Comparison of ENCODE assay signal across 8 cellular contexts in the genomic region with DNA sequence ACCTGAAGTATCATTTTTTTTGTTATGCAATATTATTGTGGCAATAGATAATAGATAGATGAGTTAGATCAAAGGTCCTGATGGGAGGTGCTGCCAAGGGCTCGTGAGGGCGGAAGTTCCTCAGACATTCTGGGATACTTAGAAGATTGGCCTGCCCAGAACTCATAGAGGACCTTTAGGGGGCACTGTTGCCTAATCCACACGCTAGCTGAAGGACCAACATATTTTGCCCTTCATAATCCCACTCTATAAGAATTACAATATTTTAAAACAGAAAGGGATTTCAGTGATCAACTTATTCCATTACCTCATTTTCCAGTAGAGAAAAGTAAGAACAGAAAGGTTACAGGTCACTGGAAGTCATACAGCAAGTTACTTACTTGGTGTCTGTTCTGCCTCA.
A peak's percentile ranks its signal among the peaks of the same experiment; 100 is the strongest.
DNase-seq lines count a peak whose midpoint lies in the region; ATAC-seq and TF ChIP-seq lines count a peak whose summit lies in the region.

No MANE protein-coding gene starts in this region.

- H3K27ac ChIP-seq in iPS DF 6.9 (ENCODE audit: low read length): no peak overlapping the region

- ATAC-seq in GM21381 (IDR thresholded peaks at IDR 0.05; ENCODE audit: unreplicated experiment): peak; percentile 64

- no peak for TF ChIP-seq EP300 in Ishikawa (IDR thresholded peaks at IDR 0.05; ENCODE audit: borderline replicate concordance)

- H3K27me3 ChIP-seq in adipocyte (replicated peaks; ENCODE audit: control insufficient read depth, insufficient read depth, low read length) (peaks cover 28% of the 10 kb centered on the region), iPS DF 6.9 (ENCODE audit: control insufficient read depth, insufficient read depth, low read length) (no peaks in the 10 kb centered on the region)

- H3K4me1 ChIP-seq in adipocyte (ENCODE audit: control insufficient read depth, insufficient read depth, low read length) (no peaks in the 10 kb centered on the region), iPS DF 6.9 (ENCODE audit: control insufficient read depth, insufficient read depth, low read length) (no peaks in the 10 kb centered on the region)

- H3K4me3 ChIP-seq in adipocyte (ENCODE audit: low read length): no peak overlapping the region
- H3K4me3 ChIP-seq in iPS DF 6.9 (ENCODE audit: low read length): no peak overlapping the region

- DNase-seq in NCI-H82 (lab: John Stamatoyannopoulos, UW) (peak; percentile 66), NCI-H82 treated with DMSO at 0.1 percent for 48 hours (lab: John Stamatoyannopoulos, UW; ENCODE audit: unreplicated experiment) (no peak), adipocyte (ENCODE audit: low read depth) (peak; percentile 61), iPS DF 6.9 (ENCODE audit: low read depth, low spot score) (peak; percentile 35), NCI-H510A treated with DMSO at 0.1 percent for 48 hours (lab: John Stamatoyannopoulos, UW) (no peak), cortex of kidney (lab: John Stamatoyannopoulos, UW) (no peak)

- H3K36me3 ChIP-seq in adipocyte (ENCODE audit: control insufficient read depth, insufficient read depth, low read length, severe bottlenecking): no peaks in the 10 kb centered on the region
- H3K36me3 ChIP-seq in iPS DF 6.9 (ENCODE audit: control insufficient read depth, insufficient read depth, low read length): no peaks in the 10 kb centered on the region

- peak; percentile 58 for TF ChIP-seq RAD21 in Ishikawa (IDR thresholded peaks at IDR 0.05; ENCODE audit: low read depth)

- no peak overlapping the region for H3K9ac ChIP-seq in adipocyte (ENCODE audit: low read length)

- no CpG with 5 or more reads among the region's 3 CpGs for WGBS in iPS DF 6.9 (ENCODE audit: insufficient coverage, insufficient read length)

- H3K9me3 ChIP-seq in adipocyte (ENCODE audit: control insufficient read depth, low read length) (no peaks in the 10 kb centered on the region), iPS DF 6.9 (ENCODE audit: control insufficient read depth, insufficient read depth, low read length) (no peaks in the 10 kb centered on the region)

TF ChIP-seq in Ishikawa, 13 proteins besides CTCF, POLR2A, EP300 and RAD21:
- TF ChIP-seq, protein P1, sequence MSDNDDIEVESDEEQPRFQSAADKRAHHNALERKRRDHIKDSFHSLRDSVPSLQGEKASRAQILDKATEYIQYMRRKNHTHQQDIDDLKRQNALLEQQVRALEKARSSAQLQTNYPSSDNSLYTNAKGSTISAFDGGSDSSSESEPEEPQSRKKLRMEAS (IDR thresholded peaks at IDR 0.05): no peak
- TF ChIP-seq CREB1 (IDR thresholded peaks at IDR 0.05; ENCODE audit: low read depth) (no peak), TAF1 (IDR thresholded peaks at IDR 0.05; ENCODE audit: low read depth) (no peak), CEBPB (IDR thresholded peaks at IDR 0.05) (no peak), ZBTB7A (IDR thresholded peaks at IDR 0.05; ENCODE audit: low read depth) (no peak), TEAD4 (IDR thresholded peaks at IDR 0.05) (no peak), FOXM1 (IDR thresholded peaks at IDR 0.05; ENCODE audit: borderline replicate concordance, low read depth) (no peak), TCF12 (IDR thresholded peaks at IDR 0.05; ENCODE audit: low read depth) (no peak), YY1 (IDR thresholded peaks at IDR 0.05; ENCODE audit: low read depth) (no peak), EGR1 (IDR thresholded peaks at IDR 0.05) (no peak), USF1 (IDR thresholded peaks at IDR 0.05) (no peak)
TF ChIP-seq in Ishikawa: peak in this region for 0.

Comparison
In these comparisons a context has a peak if more than half of its experiments do, and no peak if none do; other contexts are left out.
1. DNase-seq: peak in NCI-H82 (single experiment), adipocyte (single experiment) and iPS DF 6.9 (single experiment); none in NCI-H82 treated with DMSO at 0.1 percent for 48 hours (single experiment), NCI-H510A treated with DMSO at 0.1 percent for 48 hours (single experiment) and cortex of kidney (single experiment).